21 cellular contexts compared by ENCODE assay signal in genomic region chr6:130134594-130134993, GRCh38.
DNase-seq lines count a peak whose midpoint lies in the region; ATAC-seq, FAIRE-seq and TF ChIP-seq lines count a peak whose summit lies in the region.
"Had no signal": no experiment of that assay in that cellular context is flagged by ENCODE, and none has a peak within 500 bp of the region (broad histone marks: within the 10 kb centered on the region; RNA-seq: fewer than 3 reads in every experiment).

No MANE protein-coding gene starts in this region.

- H3K27me3 ChIP-seq in dorsolateral prefrontal cortex: no peaks in the 10 kb centered on the region
- H3K27me3 ChIP-seq: cardiac muscle cell, neutrophil had no signal

- peaks cover 75% of the 10 kb centered on the region for H3K4me1 Mint-ChIP-seq in activated CD4-positive, alpha-beta T cell treated with anti-CD3 and anti-CD28 coated beads, Interleukin-2, amount 10 ng/mL, durations not matched to agents 24 days and 14 days
- H3K4me1 Mint-ChIP-seq in activated CD8-positive, alpha-beta T cell treated with anti-CD3 and anti-CD28 coated beads for 36 hours (ENCODE audit: low read depth): peaks cover 85% of the 10 kb centered on the region
- peaks cover 93 to 94% of the 10 kb centered on the region in 2 donors for H3K4me1 Mint-ChIP-seq in natural killer cell

- FAIRE-seq in GM12891 (lab: Jason Lieb, UNC): peak; percentile 9
- FAIRE-seq: GM12892, H1, urothelium cell line had no signal

- no peak for TF ChIP-seq POLR2A in GM12891 (IDR thresholded peaks at IDR 0.05; ENCODE audit: low read depth, low read length)

- H3K27me3 Mint-ChIP-seq in activated CD4-positive, alpha-beta T cell treated with anti-CD3 and anti-CD28 coated beads, Interleukin-2, amount 10 ng/mL, durations not matched to agents 24 days and 14 days: no peaks in the 10 kb centered on the region
- no peaks in the 10 kb centered on the region for H3K27me3 Mint-ChIP-seq in activated CD8-positive, alpha-beta T cell treated with anti-CD3 and anti-CD28 coated beads for 36 hours
- no peaks in the 10 kb centered on the region for H3K27me3 Mint-ChIP-seq in natural killer cell (ENCODE audit: low read depth in 2 of 2)

- ATAC-seq in activated CD8-positive, alpha-beta T cell treated with anti-CD3 and anti-CD28 coated beads for 36 hours: peak; percentile 29
- ATAC-seq in natural killer cell: peak; percentile 12 to 18 (median 13)

- H3K36me3 Mint-ChIP-seq in activated CD4-positive, alpha-beta T cell treated with anti-CD3 and anti-CD28 coated beads, Interleukin-2, amount 10 ng/mL, durations not matched to agents 24 days and 14 days (ENCODE audit: low read depth): peaks cover 31% of the 10 kb centered on the region
- H3K36me3 Mint-ChIP-seq in activated CD8-positive, alpha-beta T cell treated with anti-CD3 and anti-CD28 coated beads for 36 hours (ENCODE audit: low read depth): peaks cover 39% of the 10 kb centered on the region
- peaks cover 23% of the 10 kb centered on the region for H3K36me3 Mint-ChIP-seq in natural killer cell

- peak; percentile 70 for DNase-seq in activated CD4-positive, alpha-beta T cell treated with anti-CD3 and anti-CD28 coated beads, Interleukin-2, amount 10 ng/mL, durations not matched to agents 24 days and 14 days
- no peak for DNase-seq in activated CD4-positive, alpha-beta T cell treated with anti-CD3 and anti-CD28 coated beads, Interleukin-2, amount 50 U/mL, for 4 hours
- no peak for DNase-seq in GM12891 (ENCODE audit: insufficient read length, low spot score)
- DNase-seq in activated CD8-positive, alpha-beta T cell treated with anti-CD3 and anti-CD28 coated beads for 36 hours: no peak
- no peak for DNase-seq in natural killer cell
- DNase-seq in dorsolateral prefrontal cortex: no peak
- DNase-seq in NCI-H1105 treated with DMSO at 0.1 percent for 48 hours (lab: John Stamatoyannopoulos, UW): no peak
- no peak for DNase-seq in NOMO-1 (lab: John Stamatoyannopoulos, UW; ENCODE audit: unreplicated experiment in 2 of 2)
- DNase-seq: Caco-2; glutamatergic neuron; Karpas-422; mesenchymal stem cell; NCI-H1436; SIG-M5; stimulated activated CD4-positive, alpha-beta T cell treated with anti-CD3 and anti-CD28 coated beads, Interleukin-15, amount 100 ng/mL, for 24 hours; T1000 had no signal

- H3K27ac Mint-ChIP-seq in activated CD4-positive, alpha-beta T cell treated with anti-CD3 and anti-CD28 coated beads, Interleukin-2, amount 10 ng/mL, durations not matched to agents 24 days and 14 days: peak overlapping the region; percentile 39
- peak overlapping the region; percentile 34 for H3K27ac Mint-ChIP-seq in activated CD8-positive, alpha-beta T cell treated with anti-CD3 and anti-CD28 coated beads for 36 hours
- peak overlapping the region; percentile 92 to 93 for H3K27ac Mint-ChIP-seq in natural killer cell

- peak overlapping the region; percentile 39 for H3K4me3 Mint-ChIP-seq in activated CD4-positive, alpha-beta T cell treated with anti-CD3 and anti-CD28 coated beads, Interleukin-2, amount 10 ng/mL, durations not matched to agents 24 days and 14 days
- H3K4me3 Mint-ChIP-seq in activated CD8-positive, alpha-beta T cell treated with anti-CD3 and anti-CD28 coated beads for 36 hours: no peak overlapping the region
- H3K4me3 Mint-ChIP-seq in natural killer cell: peak overlapping the region; percentile 68

- POLR2A ChIA-PET in activated CD8-positive, alpha-beta T cell treated with anti-CD3 and anti-CD28 coated beads for 36 hours (lab: Charles Lee): no interaction called here

- no peak for TF ChIP-seq CTCF in activated CD8-positive, alpha-beta T cell treated with anti-CD3 and anti-CD28 coated beads for 36 hours (IDR thresholded peaks at IDR 0.05)
- TF ChIP-seq CTCF in natural killer cell (IDR thresholded peaks at IDR 0.05): no peak
- no peak for TF ChIP-seq CTCF in dorsolateral prefrontal cortex (IDR thresholded peaks at IDR 0.05 in 54 of 56, conservative IDR thresholded peaks at IDR 0.05 in 2 of 56; ENCODE audit: low read depth in 1 of 56, partially characterized antibody in 56 of 56)

- CTCF ChIA-PET in activated CD8-positive, alpha-beta T cell treated with anti-CD3 and anti-CD28 coated beads for 36 hours (lab: Charles Lee): interaction anchor here (1.2 to 1.8 kb wide), 4 partner anchors 10 to 148 kb away, joined by 3 to 4 read pairs (median 4); no protein-coding TSS in a partner anchor

- intact Hi-C loops in activated CD4-positive, alpha-beta T cell treated with anti-CD3 and anti-CD28 coated beads, Interleukin-2, amount 10 ng/mL, durations not matched to agents 24 days and 14 days (cut with micrococcal nuclease): loop anchor here (1.0 to 10.0 kb wide), 5 partner anchors 107 to 640 kb away; no protein-coding TSS in a partner anchor
- intact Hi-C loops in activated CD8-positive, alpha-beta T cell treated with anti-CD3 and anti-CD28 coated beads for 36 hours (cut with micrococcal nuclease): loop anchor here (5.0 kb wide), 1 partner anchor 88 kb away; the partner anchor contains the start of gene SAMD3
- intact Hi-C loops in natural killer cell (cut with micrococcal nuclease): loop anchor here (5.0 to 10.0 kb wide), 2 partner anchors 48 to 60 kb away; no protein-coding TSS in a partner anchor
- intact Hi-C loops in dorsolateral prefrontal cortex (cut with DNase I): no loop called here

- H3K4me3 ChIP-seq in dorsolateral prefrontal cortex: no peak overlapping the region
- H3K4me3 ChIP-seq: cardiac muscle cell had no signal

- no peak overlapping the region for H3K27ac ChIP-seq in dorsolateral prefrontal cortex
- H3K27ac ChIP-seq: cardiac muscle cell, neutrophil had no signal

- H3K9me3 Mint-ChIP-seq in activated CD4-positive, alpha-beta T cell treated with anti-CD3 and anti-CD28 coated beads, Interleukin-2, amount 10 ng/mL, durations not matched to agents 24 days and 14 days: peaks cover 19% of the 10 kb centered on the region
- no peaks in the 10 kb centered on the region for H3K9me3 Mint-ChIP-seq in activated CD8-positive, alpha-beta T cell treated with anti-CD3 and anti-CD28 coated beads for 36 hours
- H3K9me3 Mint-ChIP-seq in natural killer cell: peaks cover 0 to 5% of the 10 kb centered on the region in 2 donors

TF ChIP-seq in GM12891, 5 proteins besides CTCF, POLR2A, EP300 and RAD21:
- TF ChIP-seq TAF1 (IDR thresholded peaks at IDR 0.05; ENCODE audit: low read depth, low read length): no peak
- no peak for TF ChIP-seq POLR2AphosphoS5 (IDR thresholded peaks at IDR 0.05; ENCODE audit: low read depth, low read length)
- TF ChIP-seq POU2F2 (IDR thresholded peaks at IDR 0.05; ENCODE audit: low read depth, low read length): no peak
- no peak for TF ChIP-seq SPI1 (IDR thresholded peaks at IDR 0.05; ENCODE audit: low read depth, low read length)
- no peak for TF ChIP-seq PAX5 (IDR thresholded peaks at IDR 0.05; ENCODE audit: insufficient read depth, low read length, severe bottlenecking)

Comparison
In these comparisons a context has a peak if more than half of its experiments do, and no peak if none do; other contexts are left out.
1. H3K27ac Mint-ChIP-seq: peak in every context shown above with its lines; median percentile 92 in natural killer cell; 39 in activated CD4-positive, alpha-beta T cell treated with anti-CD3 and anti-CD28 coated beads, Interleukin-2, amount 10 ng/mL, durations not matched to agents 24 days and 14 days; 34 in activated CD8-positive, alpha-beta T cell treated with anti-CD3 and anti-CD28 coated beads for 36 hours.
2. intact Hi-C loops: an anchor here in activated CD4-positive, alpha-beta T cell treated with anti-CD3 and anti-CD28 coated beads, Interleukin-2, amount 10 ng/mL, durations not matched to agents 24 days and 14 days (1.0 to 10.0 kb wide), activated CD8-positive, alpha-beta T cell treated with anti-CD3 and anti-CD28 coated beads for 36 hours (5.0 kb wide) and natural killer cell (5.0 to 10.0 kb wide); none called in dorsolateral prefrontal cortex.